1 cellular context compared by ENCODE assay signal in the genomic region with DNA sequence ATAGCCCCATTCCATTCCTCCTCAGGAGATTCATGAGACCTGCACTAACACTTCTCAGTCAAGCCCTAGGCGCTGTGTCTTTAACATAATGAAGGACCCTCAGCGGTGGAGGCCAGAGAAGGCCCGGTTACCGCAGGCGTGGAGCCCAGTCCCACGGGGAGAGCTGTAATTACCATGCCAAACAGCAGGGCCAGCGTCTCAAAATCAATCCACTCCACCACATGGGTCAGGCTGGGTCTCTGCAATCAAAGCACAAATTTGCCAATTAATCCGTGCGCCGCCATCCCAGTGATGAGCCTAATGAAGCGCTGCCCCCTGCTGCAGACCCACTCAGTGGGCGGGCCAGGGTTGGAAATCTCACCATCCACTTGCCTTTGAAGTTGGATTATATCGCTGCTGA.
TF ChIP-seq lines count a peak whose summit lies in the region.

No MANE protein-coding gene starts in this region.

TF ChIP-seq in H1, 55 proteins besides CTCF, POLR2A, EP300 and RAD21 (continued from another document):
- TF ChIP-seq CHD7 (IDR thresholded peaks at IDR 0.05; ENCODE audit: insufficient replicate concordance, low read length): no peak
- no peak for TF ChIP-seq POLR2AphosphoS5 (IDR thresholded peaks at IDR 0.05; ENCODE audit: low read depth, low read length)
- no peak for TF ChIP-seq CHD1 (IDR thresholded peaks at IDR 0.05; ENCODE audit: low read depth, low read length)
- TF ChIP-seq SIN3A (conservative IDR thresholded peaks at IDR 0.05 in 1 of 2, IDR thresholded peaks at IDR 0.05 in 1 of 2; ENCODE audit: low read depth in 1 of 2, low read length in 2 of 2): no peak
- no peak for TF ChIP-seq GTF2F1 (IDR thresholded peaks at IDR 0.05; ENCODE audit: borderline replicate concordance, low read depth, low read length)
- no peak for TF ChIP-seq POU5F1 (IDR thresholded peaks at IDR 0.05; ENCODE audit: low read depth, low read length)
- TF ChIP-seq JUND (IDR thresholded peaks at IDR 0.05; ENCODE audit: low read length): no peak
